In the genomic region with DNA sequence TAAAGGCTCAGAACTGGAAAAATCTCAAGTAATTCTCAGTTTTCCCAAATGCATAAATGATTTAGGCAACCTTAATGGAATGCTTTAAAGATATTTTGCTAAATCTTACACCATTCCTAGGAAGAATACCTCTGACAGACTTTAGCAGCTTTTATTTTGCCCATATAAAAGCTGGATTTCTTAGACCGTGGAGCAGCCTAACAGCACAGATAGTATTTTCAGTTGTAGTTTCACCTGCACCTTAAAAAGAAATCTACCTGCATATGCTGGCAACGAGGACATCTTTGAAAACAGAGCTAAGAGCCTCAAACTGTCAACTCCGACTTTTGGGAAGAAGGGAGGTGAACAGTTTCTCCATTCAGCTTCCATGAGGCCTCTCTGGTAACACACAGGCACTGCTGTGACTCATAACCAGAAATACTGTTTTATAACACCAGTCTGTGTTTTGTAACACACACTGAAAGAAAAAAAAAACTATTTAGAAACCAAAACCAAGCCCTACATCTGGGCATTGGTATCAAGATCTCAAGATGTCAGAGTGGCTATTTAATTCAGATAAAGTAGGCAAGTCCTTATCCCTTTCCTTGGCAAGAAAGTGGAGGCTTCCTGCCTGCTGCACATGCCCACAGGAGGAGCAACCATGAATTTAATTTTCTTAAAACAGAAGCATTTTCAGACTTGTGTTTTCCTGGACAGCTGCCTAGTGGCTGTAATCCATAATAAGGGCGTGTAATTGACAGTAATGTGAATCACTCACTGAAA, we compare ENCODE assay signal across 7 cellular contexts.
DNase-seq lines count a peak whose midpoint lies in the region; ATAC-seq and TF ChIP-seq lines count a peak whose summit lies in the region.

No MANE protein-coding gene starts in this region.

- H3K27ac Mint-ChIP-seq in progenitor cell of endocrine pancreas, result no peak overlapping the region

- H3K9me3 Mint-ChIP-seq in progenitor cell of endocrine pancreas (ENCODE audit: low read depth), result no peaks in the 10 kb centered on the region

- H3K27ac ChIP-seq in PC-9 (peak overlapping the region; percentile 20; the same call in 1 of the 2 replicates), left ventricle myocardium inferior (replicated peaks) (peak overlapping the region; percentile 63), uterus (peak overlapping the region; percentile 75 to 78)

- no peaks in the 10 kb centered on the region for H3K36me3 Mint-ChIP-seq in progenitor cell of endocrine pancreas (ENCODE audit: insufficient read depth)

- H3K4me1 ChIP-seq in PC-9 (replicated peaks; ENCODE audit: insufficient read depth) (peaks cover 12% of the 10 kb centered on the region; the same call in 1 of the 2 replicates), left ventricle myocardium inferior (peaks cover 9% of the 10 kb centered on the region), uterus (no peaks in the 10 kb centered on the region)

- intact Hi-C loops in PC-9 (cut with micrococcal nuclease; ENCODE audit: unreplicated experiment), result no loop called here
- intact Hi-C loops in left ventricle myocardium inferior (cut with micrococcal nuclease), result no loop called here
- intact Hi-C loops in uterus (cut with DNase I; ENCODE audit: low total_unique reads), result no loop called here

- H3K27me3 Mint-ChIP-seq in progenitor cell of endocrine pancreas, result peaks cover 9% of the 10 kb centered on the region

- no peak for TF ChIP-seq CTCF in PC-9 (conservative IDR thresholded peaks at IDR 0.05)
- no peak for TF ChIP-seq CTCF in left ventricle myocardium inferior (IDR thresholded peaks at IDR 0.05; ENCODE audit: borderline replicate concordance)
- peak in 1 of 4 experiments; percentile 34 for TF ChIP-seq CTCF in uterus (IDR thresholded peaks at IDR 0.05)
- TF ChIP-seq CTCF in progenitor cell of endocrine pancreas (IDR thresholded peaks at IDR 0.05; ENCODE audit: unreplicated experiment), result no peak

- H3K9me3 ChIP-seq in PC-9 (ENCODE audit: insufficient read depth, low read depth), result no peaks in the 10 kb centered on the region
- no peaks in the 10 kb centered on the region for H3K9me3 ChIP-seq in left ventricle myocardium inferior (replicated peaks)
- H3K9me3 ChIP-seq in uterus, result no peaks in the 10 kb centered on the region

- peak; percentile 73 for ATAC-seq in GM18519 (IDR thresholded peaks at IDR 0.05; ENCODE audit: low FRiP score, unreplicated experiment)

- TF ChIP-seq POLR2A in uterus (IDR thresholded peaks at IDR 0.05), result no peak

- no peaks in the 10 kb centered on the region for H3K79me2 ChIP-seq in PC-9 (ENCODE audit: low read depth)

- POLR2A ChIA-PET in PC-9 (lab: Charles Lee; ENCODE audit: unreplicated experiment), result interaction anchor here (0.6 kb wide), 1 partner anchor 1793 kb away, joined by 3 read pairs; no protein-coding TSS in a partner anchor

- no peaks in the 10 kb centered on the region for H3F3A ChIP-seq in PC-9 (ENCODE audit: insufficient read depth, low read depth)

- H3K27me3 ChIP-seq in PC-9 (ENCODE audit: insufficient read depth, low read depth) (no peaks in the 10 kb centered on the region), left ventricle myocardium inferior (ENCODE audit: low read depth) (no peaks in the 10 kb centered on the region), uterus (no peaks in the 10 kb centered on the region)

- CTCF ChIA-PET in PC-9 (lab: Charles Lee), result no interaction called here

- H2AFZ ChIP-seq in PC-9, result no peak overlapping the region; the same call in 1 of the 2 replicates

- no peak overlapping the region for H3K4me3 Mint-ChIP-seq in progenitor cell of endocrine pancreas (ENCODE audit: low read depth)

- H3K4me2 ChIP-seq in PC-9, result peak overlapping the region; percentile 34

- no peaks in the 10 kb centered on the region for H4K20me1 ChIP-seq in PC-9 (ENCODE audit: insufficient read depth)

- H3K4me1 Mint-ChIP-seq in progenitor cell of endocrine pancreas (ENCODE audit: low read depth), result no peaks in the 10 kb centered on the region

- no peaks in the 10 kb centered on the region for H3K9me2 ChIP-seq in PC-9 (ENCODE audit: insufficient read depth)

- DNase-seq in HCEC 1CT, result peak; percentile 73
- DNase-seq in PC-9, result peak in 1 of 2 experiments; percentile 48
- no peak for DNase-seq in left ventricle myocardium inferior
- DNase-seq in uterus, result peak; percentile 40 to 55
- DNase-seq in progenitor cell of endocrine pancreas (ENCODE audit: low spot score, unreplicated experiment), result no peak
- DNase-seq in stimulated activated CD4-positive, alpha-beta T cell treated with anti-CD3 and anti-CD28 coated beads, Interleukin-4, amount 100 ng/mL, for 1 hour, result no peak

- H3K4me3 ChIP-seq in PC-9, result no peak overlapping the region
- no peak overlapping the region for H3K4me3 ChIP-seq in left ventricle myocardium inferior
- no peak overlapping the region for H3K4me3 ChIP-seq in uterus

- no TSS peak for BruUV-seq in PC-9 (replicated peaks; lab: Mats Ljungman, UMichigan)

- H3K36me3 ChIP-seq in PC-9 (ENCODE audit: low read depth) (no peaks in the 10 kb centered on the region), left ventricle myocardium inferior (no peaks in the 10 kb centered on the region), uterus (no peaks in the 10 kb centered on the region)

Comparison
In these comparisons a context has a peak if more than half of its experiments do, and no peak if none do; other contexts are left out.
1. DNase-seq: peak in HCEC 1CT (single experiment) and uterus (2 of 2); none in left ventricle myocardium inferior (single experiment), progenitor cell of endocrine pancreas (single experiment) and stimulated activated CD4-positive, alpha-beta T cell treated with anti-CD3 and anti-CD28 coated beads, Interleukin-4, amount 100 ng/mL, for 1 hour (single experiment).
2. H3K27ac ChIP-seq: peak in every context shown above with its lines; median percentile 76 in uterus; 63 in left ventricle myocardium inferior; 20 in PC-9.